Comparison of ENCODE assay signal across 9 cellular contexts in genomic region chr5:181259974-181260719, GRCh38. TPM values are rescaled to one million over a fixed set of nuclear protein-coding genes. Genes with fewer than 3 reads are reported as not detected.
DNase-seq lines count a peak whose midpoint lies in the region; ATAC-seq and TF ChIP-seq lines count a peak whose summit lies in the region.
"Had no signal": no experiment of that assay in that cellular context is flagged by ENCODE, and none has a peak within 500 bp of the region (broad histone marks: within the 10 kb centered on the region; RNA-seq: fewer than 3 reads in every experiment).

No MANE protein-coding gene starts in this region.

- in situ Hi-C loops in transverse colon (cut with MboI; ENCODE audit: low pct_ligation_motif_present in 1 of 4, low pct_unique_long_range_greater_than_20kb in 1 of 4, low sequenced_read_pairs in 3 of 4) = loop anchor here in 1 of 4 donors (5.0 kb wide), 1 partner anchor 73 kb away; no protein-coding TSS in a partner anchor

- WGBS in adrenal gland, 4 donors = 1 to 3% (median 1%) methylated on average over 26 of the region's 26 CpGs
- WGBS in liver = 2% methylated on average over 26 of the region's 26 CpGs
- WGBS in transverse colon (ENCODE audit: low coverage in 1 of 2), 2 donors = 0 to 3% methylated on average over 11 to 26 of the region's 26 CpGs

- TF ChIP-seq CTCF in adrenal gland (IDR thresholded peaks at IDR 0.05) (no peak), liver (IDR thresholded peaks at IDR 0.05; ENCODE audit: low read depth, low read length, missing input control) (no peak), transverse colon (IDR thresholded peaks at IDR 0.05) (no peak)

- peak overlapping the region; percentile 99 for H3K4me3 Mint-ChIP-seq in activated T-cell treated with anti-CD3 and anti-CD28 coated beads, Interleukin-2, amount 50 U/mL, for 4 hours

- H3K4me1 Mint-ChIP-seq in activated T-cell treated with anti-CD3 and anti-CD28 coated beads, Interleukin-2, amount 50 U/mL, for 4 hours (ENCODE audit: low read depth) = peaks cover 52% of the 10 kb centered on the region

- no peak for DNase-seq in activated T-cell treated with anti-CD3 and anti-CD28 coated beads, Interleukin-2, amount 50 U/mL, for 4 hours
- DNase-seq in activated T-cell treated with anti-CD3 and anti-CD28 coated beads, Interleukin-2, amount 50 U/mL, for 1 hour = no peak
- DNase-seq in adrenal gland (peak in 3 of 7 donors; percentile 41 to 50 (median 42)), transverse colon (no peak), HPDE6-E6E7 (ENCODE audit: extremely low spot score) (no peak)
- DNase-seq in stimulated activated CD4-positive, alpha-beta T cell treated with anti-CD3 and anti-CD28 coated beads, Interleukin-4, amount 100 ng/mL, for 24 hours = no peak
- DNase-seq in stimulated activated CD4-positive, alpha-beta T cell treated with anti-CD3 and anti-CD28 coated beads, Interleukin-12 subunit alpha, Interleukin-12 subunit beta, amount 100 ng/mL, for 4 hours = no peak
- DNase-seq: SW 1271 had no signal

- TF ChIP-seq POLR2A in adrenal gland (IDR thresholded peaks at IDR 0.05) (no peak), transverse colon (IDR thresholded peaks at IDR 0.05) (no peak)

- H3K4me3 ChIP-seq in adrenal gland (peak overlapping the region; percentile 90 to 99 (median 92)), liver (ENCODE audit: low read depth in 1 of 3, low read length in 3 of 3) (peak overlapping the region; percentile 83 to 92 (median 89)), transverse colon (peak overlapping the region; percentile 71 to 85 (median 80))

- peaks cover 29% of the 10 kb centered on the region for H3K36me3 Mint-ChIP-seq in activated T-cell treated with anti-CD3 and anti-CD28 coated beads, Interleukin-2, amount 50 U/mL, for 4 hours (ENCODE audit: insufficient read depth)

- H3K36me3 ChIP-seq in adrenal gland (replicated peaks in 1 of 2) (peaks cover 0 to 10% of the 10 kb centered on the region in 2 donors), liver (ENCODE audit: control insufficient read depth in 4 of 4, insufficient read depth in 3 of 4, low read depth in 1 of 4, low read length in 3 of 4) (peaks cover 0 to 3% (median 0%) of the 10 kb centered on the region in 4 donors), transverse colon (no peaks in the 10 kb centered on the region)

- H3K27me3 Mint-ChIP-seq in activated T-cell treated with anti-CD3 and anti-CD28 coated beads, Interleukin-2, amount 50 U/mL, for 4 hours (ENCODE audit: low read depth) = no peaks in the 10 kb centered on the region

- no peak for ATAC-seq in activated T-cell treated with anti-CD3 and anti-CD28 coated beads, Interleukin-2, amount 50 U/mL, for 4 hours

- H3K9me3 ChIP-seq in adrenal gland (replicated peaks in 1 of 3) (no peaks in the 10 kb centered on the region), liver (ENCODE audit: control insufficient read depth in 4 of 4, low read length in 3 of 4) (no peaks in the 10 kb centered on the region), transverse colon (no peaks in the 10 kb centered on the region)

- TF ChIP-seq EP300 in transverse colon (IDR thresholded peaks at IDR 0.05; ENCODE audit: low read depth) = no peak

- H3K27ac ChIP-seq in adrenal gland (peak overlapping the region; percentile 97 to 100 (median 98)), liver (ENCODE audit: low read depth in 1 of 2, low read length in 2 of 2) (peak overlapping the region; percentile 92 to 97), transverse colon (peak overlapping the region; percentile 92 to 100 (median 98))

- intact Hi-C loops in adrenal gland (cut with DNase I) (loop anchor here in 1 of 2 donors (5.0 kb wide), 1 partner anchor 73 kb away; no protein-coding TSS in a partner anchor), transverse colon (cut with DNase I; ENCODE audit: low total_unique reads) (no loop called here)

- no peaks in the 10 kb centered on the region for H3K27me3 ChIP-seq in adrenal gland
- H3K27me3 ChIP-seq in liver (ENCODE audit: control insufficient read depth in 4 of 4, insufficient read depth in 4 of 4, low read length in 3 of 4) = no peaks in the 10 kb centered on the region
- H3K27me3 ChIP-seq in transverse colon = no peaks in the 10 kb centered on the region

- no peaks in the 10 kb centered on the region for H3K9me3 Mint-ChIP-seq in activated T-cell treated with anti-CD3 and anti-CD28 coated beads, Interleukin-2, amount 50 U/mL, for 4 hours

- no peak for TF ChIP-seq RAD21 in liver (IDR thresholded peaks at IDR 0.05)

- peak overlapping the region; percentile 64 to 90 for H3K9ac ChIP-seq in liver (ENCODE audit: low read depth in 1 of 2, low read length in 2 of 2)

- H3K4me1 ChIP-seq in adrenal gland (replicated peaks in 1 of 2) = peaks cover 24 to 56% of the 10 kb centered on the region in 2 donors
- H3K4me1 ChIP-seq in liver (ENCODE audit: control insufficient read depth in 4 of 4, insufficient read depth in 4 of 4, low read length in 3 of 4) = peaks cover 3 to 37% (median 27%) of the 10 kb centered on the region in 4 donors
- peaks cover 13 to 56% (median 33%) of the 10 kb centered on the region in 4 donors for H3K4me1 ChIP-seq in transverse colon

TF ChIP-seq in liver, 16 proteins besides CTCF, POLR2A, EP300 and RAD21:
- no peak for TF ChIP-seq EGR1 (IDR thresholded peaks at IDR 0.05; ENCODE audit: low read depth in 2 of 2)
- no peak for TF ChIP-seq FOXA1 (IDR thresholded peaks at IDR 0.05)
- TF ChIP-seq FOXA2 (IDR thresholded peaks at IDR 0.05) = no peak
- TF ChIP-seq GABPA (IDR thresholded peaks at IDR 0.05 in 1 of 2, conservative IDR thresholded peaks at IDR 0.05 in 1 of 2) = no peak
- TF ChIP-seq HNF4G (IDR thresholded peaks at IDR 0.05) = no peak
- TF ChIP-seq HNF4A (conservative IDR thresholded peaks at IDR 0.05) = no peak
- TF ChIP-seq YY1 (IDR thresholded peaks at IDR 0.05) = no peak
- TF ChIP-seq RXRA (IDR thresholded peaks at IDR 0.05) = no peak
- no peak for TF ChIP-seq SP1 (IDR thresholded peaks at IDR 0.05)
- TF ChIP-seq NR2F2 (IDR thresholded peaks at IDR 0.05) = no peak
- no peak for TF ChIP-seq ATF3 (IDR thresholded peaks at IDR 0.05)

RNA-seq across cellular contexts. Expression of gene TRIM52, which starts 0.8 kb away (rescaled TPM):
- 10 to 100 TPM; 11.4 to 12.5 (median 12.0) TPM for total RNA-seq in activated T-cell treated with anti-CD3 and anti-CD28 coated beads, Interleukin-2, amount 50 U/mL, for 4 hours
- total RNA-seq in adrenal gland = 10 to 100 TPM in 5 of 8 donors, 1 to 10 TPM in 3; 7.8 to 19.1 (median 11.8) TPM
- 10 to 100 TPM; 12.8 to 23.9 (median 14.4) TPM for polyA plus RNA-seq in adrenal gland
- 10 to 100 TPM in 1 of 2 donors, 1 to 10 TPM in 1; 8.7 to 11.4 TPM for total RNA-seq in liver
- 1 to 10 TPM; 2.8 to 3.9 TPM for polyA plus RNA-seq in liver
- 10 to 100 TPM; 14.7 to 24.3 (median 20.4) TPM for total RNA-seq in transverse colon

RNA-seq across cellular contexts. Expression of gene RACK1, which starts 16.4 kb away (rescaled TPM):
- 1,000 to 10,000 TPM; 2,938 to 3,145 (median 2,972) TPM for total RNA-seq in activated T-cell treated with anti-CD3 and anti-CD28 coated beads, Interleukin-2, amount 50 U/mL, for 4 hours
- 1,000 to 10,000 TPM; 1,373 to 3,641 (median 2,189) TPM for total RNA-seq in adrenal gland
- polyA plus RNA-seq in adrenal gland = 1,000 to 10,000 TPM; 1,252 to 2,399 (median 1,718) TPM
- 1,000 to 10,000 TPM in 1 of 2 donors, 100 to 1,000 TPM in 1; 967 to 2,255 TPM for total RNA-seq in liver
- polyA plus RNA-seq in liver = 100 to 1,000 TPM; 310 to 913 TPM
- total RNA-seq in transverse colon = 1,000 to 10,000 TPM; 1,633 to 1,930 (median 1,753) TPM

RNA-seq across cellular contexts. Expression of gene TRIM41, which starts 37.1 kb away (rescaled TPM):
- 10 to 100 TPM; 37.6 to 39.5 (median 38.3) TPM for total RNA-seq in activated T-cell treated with anti-CD3 and anti-CD28 coated beads, Interleukin-2, amount 50 U/mL, for 4 hours
- 10 to 100 TPM; 15.6 to 41.6 (median 19.6) TPM for total RNA-seq in adrenal gland
- 10 to 100 TPM; 13.3 to 56.2 (median 28.1) TPM for polyA plus RNA-seq in adrenal gland
- 10 to 100 TPM in 1 of 2 donors, 1 to 10 TPM in 1; 9.6 to 12.3 TPM for total RNA-seq in liver
- polyA plus RNA-seq in liver = 10 to 100 TPM in 1 of 2 donors, 1 to 10 TPM in 1; 2.8 to 14.1 TPM
- 10 to 100 TPM; 17.9 to 23.9 (median 18.7) TPM for total RNA-seq in transverse colon

RNA-seq across cellular contexts. Expression of gene TRIM7, which starts 55.2 kb away (rescaled TPM):
- 1 to 10 TPM in 1 of 3 donors, under 1 TPM in 2; 0.18 to 2.1 (median 0.99) TPM for total RNA-seq in activated T-cell treated with anti-CD3 and anti-CD28 coated beads, Interleukin-2, amount 50 U/mL, for 4 hours
- total RNA-seq in adrenal gland = 1 to 10 TPM in 7 of 8 donors, under 1 TPM in 1; 0.78 to 6.3 (median 4.4) TPM
- polyA plus RNA-seq in adrenal gland = 1 to 10 TPM; 2.1 to 5.3 (median 3.4) TPM
- under 1 TPM in 1 of 2 donors, not detected in 1; 0.50 TPM for total RNA-seq in liver
- under 1 TPM; 0.10 to 0.14 TPM for polyA plus RNA-seq in liver
- total RNA-seq in transverse colon = 10 to 100 TPM in 1 of 4 donors, 1 to 10 TPM in 2, not detected in 1; 2.5 to 16.7 (median 7.5) TPM
